In genomic region chr15:55742927-55743614, GRCh38 we compare ENCODE assay signal across 1 cellular context.
TF ChIP-seq lines count a peak whose summit lies in the region.

PRTG (minus strand) TSS chr15:55743152; CDS start chr15:55742931, 221 bp downstream.

TF ChIP-seq in HepG2, 621 proteins besides CTCF, POLR2A, EP300 and RAD21 (continued from another document and continues in another):
- TF ChIP-seq HMGXB3 (CRISPR knock-in tag; IDR thresholded peaks at IDR 0.05; ENCODE audit: borderline replicate concordance) (no peak), MXD3 (CRISPR knock-in tag; IDR thresholded peaks at IDR 0.05) (peak; percentile 42), ZNF782 (CRISPR knock-in tag; IDR thresholded peaks at IDR 0.05; ENCODE audit: borderline replicate concordance) (no peak), PPARG (CRISPR knock-in tag; conservative IDR thresholded peaks at IDR 0.05) (0 out of 2 replicates have a peak, but pooled peaks have one; percentile 15), ZFP36L2 (CRISPR knock-in tag; IDR thresholded peaks at IDR 0.05) (no peak), LCORL (IDR thresholded peaks at IDR 0.05) (no peak), LCORL (CRISPR knock-in tag; IDR thresholded peaks at IDR 0.05) (peak; percentile 61; the same call in 1 of the 2 replicates), NBN (conservative IDR thresholded peaks at IDR 0.05) (no peak), PRPF4 (IDR thresholded peaks at IDR 0.05; ENCODE audit: low read depth, low read length, poor library complexity, severe bottlenecking) (no peak), CAMTA2 (CRISPR knock-in tag; IDR thresholded peaks at IDR 0.05; ENCODE audit: borderline replicate concordance) (no peak), MIER2 (CRISPR knock-in tag; IDR thresholded peaks at IDR 0.05) (0 out of 2 replicates have a peak, but pooled peaks have one; percentile 61), TFE3 (CRISPR knock-in tag; IDR thresholded peaks at IDR 0.05) (no peak), SP1 (IDR thresholded peaks at IDR 0.05) (no peak), SP1 (CRISPR knock-in tag; IDR thresholded peaks at IDR 0.05) (peak; percentile 77), ZMAT5 (CRISPR knock-in tag; IDR thresholded peaks at IDR 0.05; ENCODE audit: borderline replicate concordance, low read depth) (no peak), ZNF256 (CRISPR knock-in tag; conservative IDR thresholded peaks at IDR 0.05) (no peak), TCF7L2 (IDR thresholded peaks at IDR 0.05; ENCODE audit: low read depth, low read length) (no peak), TBX2 (CRISPR knock-in tag; IDR thresholded peaks at IDR 0.05; ENCODE audit: borderline replicate concordance) (peak; percentile 76; the same call in 1 of the 2 replicates), ZSCAN5A (CRISPR knock-in tag; IDR thresholded peaks at IDR 0.05; ENCODE audit: borderline replicate concordance) (no peak), KLF12 (CRISPR knock-in tag; IDR thresholded peaks at IDR 0.05; ENCODE audit: borderline replicate concordance) (peak; percentile 81), ZNF407 (CRISPR knock-in tag; IDR thresholded peaks at IDR 0.05; ENCODE audit: not compliant biosample characterization) (peak; percentile 28), KDM4B (CRISPR knock-in tag; IDR thresholded peaks at IDR 0.05) (no peak; the same call in 1 of the 2 replicates), KAT8 (CRISPR knock-in tag; IDR thresholded peaks at IDR 0.05) (peak; percentile 82), ZZZ3 (CRISPR knock-in tag; IDR thresholded peaks at IDR 0.05; ENCODE audit: borderline replicate concordance) (no peak; the same call in 1 of the 2 replicates), NAIF1 (CRISPR knock-in tag; IDR thresholded peaks at IDR 0.05; ENCODE audit: borderline replicate concordance) (peak; percentile 80; the same call in 1 of the 2 replicates), ZBTB46 (CRISPR knock-in tag; IDR thresholded peaks at IDR 0.05; ENCODE audit: borderline replicate concordance) (peak; percentile 76; the same call in 1 of the 2 replicates), ZFP91 (CRISPR knock-in tag; IDR thresholded peaks at IDR 0.05; ENCODE audit: borderline replicate concordance) (peak; percentile 78), ZNF800 (CRISPR knock-in tag; IDR thresholded peaks at IDR 0.05) (0 out of 2 replicates have a peak, but pooled peaks have one; percentile 18), ZNF678 (CRISPR knock-in tag; IDR thresholded peaks at IDR 0.05) (0 out of 2 replicates have a peak, but pooled peaks have one; percentile 15), MTERF4 (CRISPR knock-in tag; IDR thresholded peaks at IDR 0.05) (no peak), IKZF4 (CRISPR knock-in tag; IDR thresholded peaks at IDR 0.05; ENCODE audit: borderline replicate concordance, low read depth, not compliant biosample characterization) (peak; percentile 66), ZFP36 (IDR thresholded peaks at IDR 0.05; ENCODE audit: borderline replicate concordance, low read depth, low read length, partially characterized antibody) (no peak)
